ENCODE assay signal across 8 cellular contexts in genomic region chr3:42539871-42540714, GRCh38. TPM values are rescaled to one million over a fixed set of nuclear protein-coding genes. Genes with fewer than 3 reads are reported as not detected.
DNase-seq lines count a peak whose midpoint lies in the region; ATAC-seq, FAIRE-seq and TF ChIP-seq lines count a peak whose summit lies in the region.

No MANE protein-coding gene starts in this region.

- no peak overlapping the region for H2AFZ ChIP-seq in fibroblast of lung (ENCODE audit: low read length)
- no peak overlapping the region for H2AFZ ChIP-seq in osteoblast (ENCODE audit: low read length)

- no peak overlapping the region; a peak in 1 of 6 replicates for H3K27ac ChIP-seq in A549
- H3K27ac ChIP-seq in fibroblast of lung (ENCODE audit: insufficient read depth, low read length): no peak overlapping the region
- H3K27ac ChIP-seq in osteoblast (ENCODE audit: low read depth, low read length): no peak overlapping the region

- H3K4me1 ChIP-seq in A549 (peaks cover 5% of the 10 kb centered on the region; the same call in 2 of the 3 replicates), fibroblast of lung (ENCODE audit: control insufficient read depth, extremely low read depth, insufficient read depth, low read length) (no peaks in the 10 kb centered on the region), osteoblast (ENCODE audit: insufficient read depth, low read length) (no peaks in the 10 kb centered on the region)

- POLR2A ChIA-PET in A549 (lab: Yijun Ruan, JAX): no interaction called here

- H3K4me2 ChIP-seq in A549 (no peak overlapping the region), fibroblast of lung (ENCODE audit: extremely low read depth, insufficient read depth, low read length) (no peak overlapping the region), osteoblast (ENCODE audit: insufficient read depth, low read length) (no peak overlapping the region)

- H3K36me3 ChIP-seq in fibroblast of lung (ENCODE audit: control insufficient read depth, insufficient read depth, low read length) (no peaks in the 10 kb centered on the region), osteoblast (ENCODE audit: insufficient read depth, low read length) (no peaks in the 10 kb centered on the region)

- peak; percentile 49 for TF ChIP-seq CTCF in A549 (IDR thresholded peaks at IDR 0.05)
- peak; percentile 85 for TF ChIP-seq CTCF in GM13977 (IDR thresholded peaks at IDR 0.05; ENCODE audit: extremely low read depth, insufficient read depth, missing control alignments)
- TF ChIP-seq CTCF in fibroblast of lung (conservative IDR thresholded peaks at IDR 0.05 in 1 of 2, IDR thresholded peaks at IDR 0.05 in 1 of 2; ENCODE audit: low read depth in 1 of 2, low read length in 2 of 2): peak; percentile 44 to 63
- peak; percentile 70 for TF ChIP-seq CTCF in osteoblast (IDR thresholded peaks at IDR 0.05; ENCODE audit: extremely low read depth, low read depth, low read length)

- in situ Hi-C loops in GM13977 (cut with MboI; ENCODE audit: low pct_unique_long_range_greater_than_20kb, low sequenced_read_pairs, unreplicated experiment): loop anchor here (10.0 kb wide), 1 partner anchor 305 kb away; no protein-coding TSS in a partner anchor

- no peak for TF ChIP-seq EP300 in A549 (IDR thresholded peaks at IDR 0.05)

- H4K20me1 ChIP-seq in fibroblast of lung (ENCODE audit: control insufficient read depth, extremely low read depth, insufficient read depth, low read length) (no peaks in the 10 kb centered on the region), osteoblast (ENCODE audit: insufficient read depth, low read length) (peaks cover 6% of the 10 kb centered on the region)

- DNase-seq in A549 (ENCODE audit: low read depth in 1 of 2, low spot score in 1 of 2) (peak; percentile 44 to 53), GM13977 (ENCODE audit: low spot score) (peak; percentile 85), NCI-H146 (lab: John Stamatoyannopoulos, UW) (peak; percentile 62), fibroblast of lung (ENCODE audit: low read depth in 2 of 2) (no peak), osteoblast (ENCODE audit: insufficient read length, low spot score, missing footprints) (no peak), urothelium cell line (ENCODE audit: low spot score) (peak; percentile 75)
- DNase-seq in activated CD8-positive, alpha-beta memory T cell treated with anti-CD3 and anti-CD28 coated beads, Interleukin-2, amount 50 U/mL, for 48 hours: peak; percentile 86

- no peak overlapping the region for H3K4me3 ChIP-seq in A549
- no peak overlapping the region for H3K4me3 ChIP-seq in fibroblast of lung (replicated peaks in 1 of 4; ENCODE audit: control extremely low read depth in 1 of 4, insufficient read depth in 1 of 4, low read depth in 3 of 4, low read length in 4 of 4)
- H3K4me3 ChIP-seq in osteoblast (ENCODE audit: insufficient read depth, low read length): no peak overlapping the region

- H3K79me2 ChIP-seq in fibroblast of lung (ENCODE audit: control insufficient read depth, insufficient read depth, low read length) (no peaks in the 10 kb centered on the region), osteoblast (ENCODE audit: insufficient read depth, low read length) (no peaks in the 10 kb centered on the region)

- H3K9me3 ChIP-seq in A549 (no peaks in the 10 kb centered on the region), fibroblast of lung (ENCODE audit: control insufficient read depth, insufficient read depth, low read depth, low read length) (no peaks in the 10 kb centered on the region), osteoblast (ENCODE audit: low read depth, low read length) (no peaks in the 10 kb centered on the region)

- ATAC-seq in A549: peak; percentile 49 to 85; a peak in 3 of 6 replicates
- ATAC-seq in HG02852 (IDR thresholded peaks at IDR 0.05; ENCODE audit: unreplicated experiment): no peak

- no peak overlapping the region for H3K9ac ChIP-seq in fibroblast of lung (ENCODE audit: insufficient read depth, low read length)

- WGBS in A549 (ENCODE audit: missing lambda C conversion rate): 44% methylated on average over 9 of the region's 14 CpGs

- CTCF ChIA-PET in A549 (lab: Yijun Ruan, JAX): interaction anchor here (0.6 to 3.0 kb wide), 8 partner anchors 13 to 310 kb away, joined by 3 to 11 read pairs (median 5); no protein-coding TSS in a partner anchor

- no peak for FAIRE-seq in A549 (lab: Jason Lieb, UNC)
- no peak for FAIRE-seq in urothelium cell line (lab: Jason Lieb, UNC)

- TF ChIP-seq RAD21 in A549 (conservative IDR thresholded peaks at IDR 0.05 in 1 of 2, IDR thresholded peaks at IDR 0.05 in 1 of 2): peak; percentile 28 to 29; a peak in 2 of 5 replicates

- no peaks in the 10 kb centered on the region for H3K27me3 ChIP-seq in fibroblast of lung (ENCODE audit: control insufficient read depth, insufficient read depth, low read length)
- H3K27me3 ChIP-seq in osteoblast (ENCODE audit: insufficient read depth, low read length): no peaks in the 10 kb centered on the region

- no peak for TF ChIP-seq POLR2A in A549 (IDR thresholded peaks at IDR 0.05; ENCODE audit: low read length)

TF ChIP-seq in A549, 52 proteins besides CTCF, POLR2A, EP300 and RAD21:
- TF ChIP-seq SMC3 (IDR thresholded peaks at IDR 0.05): peak; percentile 53
- no peak for TF ChIP-seq HOXB5 (CRISPR knock-in tag; IDR thresholded peaks at IDR 0.05)

RNA-seq across cellular contexts. Expression of gene VIPR1, which starts 37.6 kb away (rescaled TPM):
- polyA plus RNA-seq in A549 (2011; rRNA removed): 0.17 and 0.26 TPM in 2 replicates
- polyA plus RNA-seq in A549 (2012; cell fraction: cytosol; rRNA removed): 0.11 and 0.31 TPM in 2 replicates
- 0.64 and 0.67 TPM in 2 replicates for polyA plus RNA-seq in A549 (2012; cell fraction: nucleus; rRNA removed)
- polyA plus RNA-seq in A549 (2017; fragmentation: RNase III; extraction: RNeasy Plus Mini Kit Qiagen cat#74134 plus additional on column Dnase treatment): 0.37 to 0.80 TPM (median 0.49 TPM) in 3 replicates
- polyA minus RNA-seq in A549 (2011; rRNA and poly(A)+ RNA removed): 0.63 and 0.91 TPM in 2 replicates
- total RNA-seq in fibroblast of lung: not detected in 2 replicates
- 0.02 and 0.11 TPM in 2 replicates for polyA plus RNA-seq in fibroblast of lung
- polyA plus RNA-seq in fibroblast of lung (2012): 0.08 and 0.17 TPM in 2 replicates
- not detected in 2 replicates for polyA minus RNA-seq in fibroblast of lung (ENCODE audit: low replicate concordance)
- not detected in 2 replicates for total RNA-seq in osteoblast

RNA-seq across cellular contexts. Expression of gene SEC22C, which starts 41.7 kb away (rescaled TPM):
- polyA plus RNA-seq in A549 (2011; rRNA removed) (36.2 and 41.5 TPM in 2 replicates), A549 (2017; fragmentation: RNase III; extraction: RNeasy Plus Mini Kit Qiagen cat#74134 plus additional on column Dnase treatment) (29.8 to 32.9 TPM (median 31.0 TPM) in 3 replicates), fibroblast of lung (46.4 and 50.8 TPM in 2 replicates)
- 15.2 and 22.0 TPM in 2 replicates for polyA plus RNA-seq in A549 (2012; cell fraction: cytosol; rRNA removed)
- 11.4 and 22.1 TPM in 2 replicates for polyA plus RNA-seq in A549 (2012; cell fraction: nucleus; rRNA removed)
- polyA minus RNA-seq in A549 (2011; rRNA and poly(A)+ RNA removed): 20.1 and 21.2 TPM in 2 replicates
- total RNA-seq in fibroblast of lung (60.4 and 86.0 TPM in 2 replicates), osteoblast (60.1 and 62.2 TPM in 2 replicates)
- 46.1 and 46.3 TPM in 2 replicates for polyA plus RNA-seq in fibroblast of lung (2012)
- polyA minus RNA-seq in fibroblast of lung (ENCODE audit: low replicate concordance): 33.1 and 35.0 TPM in 2 replicates

RNA-seq across cellular contexts. Expression of gene SS18L2, which starts 50.6 kb away (rescaled TPM):
- polyA plus RNA-seq in A549 (2011; rRNA removed) (30.9 and 33.8 TPM in 2 replicates), A549 (2017; fragmentation: RNase III; extraction: RNeasy Plus Mini Kit Qiagen cat#74134 plus additional on column Dnase treatment) (21.8 to 27.6 TPM (median 24.0 TPM) in 3 replicates), fibroblast of lung (25.6 and 31.2 TPM in 2 replicates)
- polyA plus RNA-seq in A549 (2012; cell fraction: cytosol; rRNA removed): 16.8 and 17.0 TPM in 2 replicates
- 5.3 and 7.1 TPM in 2 replicates for polyA plus RNA-seq in A549 (2012; cell fraction: nucleus; rRNA removed)
- 7.1 and 8.5 TPM in 2 replicates for polyA minus RNA-seq in A549 (2011; rRNA and poly(A)+ RNA removed)
- total RNA-seq in fibroblast of lung (17.2 and 17.8 TPM in 2 replicates), osteoblast (11.6 and 12.7 TPM in 2 replicates)
- polyA plus RNA-seq in fibroblast of lung (2012): 26.7 and 30.7 TPM in 2 replicates
- polyA minus RNA-seq in fibroblast of lung (ENCODE audit: low replicate concordance): 5.6 TPM in 1 of 2 replicates, not detected in the other

Comparison
In these comparisons a context has a peak if more than half of its experiments do, and no peak if none do; other contexts are left out.
1. DNase-seq: peak in A549 (2 of 2), GM13977 (single experiment), NCI-H146 (single experiment), activated CD8-positive, alpha-beta memory T cell treated with anti-CD3 and anti-CD28 coated beads, Interleukin-2, amount 50 U/mL, for 48 hours (single experiment) and urothelium cell line (single experiment); none in fibroblast of lung (0 of 2) and osteoblast (single experiment).
2. Peak in every context shown above with its lines, with median percentiles within 50 percentile points of each other: CTCF ChIP-seq.